In the genomic region with DNA sequence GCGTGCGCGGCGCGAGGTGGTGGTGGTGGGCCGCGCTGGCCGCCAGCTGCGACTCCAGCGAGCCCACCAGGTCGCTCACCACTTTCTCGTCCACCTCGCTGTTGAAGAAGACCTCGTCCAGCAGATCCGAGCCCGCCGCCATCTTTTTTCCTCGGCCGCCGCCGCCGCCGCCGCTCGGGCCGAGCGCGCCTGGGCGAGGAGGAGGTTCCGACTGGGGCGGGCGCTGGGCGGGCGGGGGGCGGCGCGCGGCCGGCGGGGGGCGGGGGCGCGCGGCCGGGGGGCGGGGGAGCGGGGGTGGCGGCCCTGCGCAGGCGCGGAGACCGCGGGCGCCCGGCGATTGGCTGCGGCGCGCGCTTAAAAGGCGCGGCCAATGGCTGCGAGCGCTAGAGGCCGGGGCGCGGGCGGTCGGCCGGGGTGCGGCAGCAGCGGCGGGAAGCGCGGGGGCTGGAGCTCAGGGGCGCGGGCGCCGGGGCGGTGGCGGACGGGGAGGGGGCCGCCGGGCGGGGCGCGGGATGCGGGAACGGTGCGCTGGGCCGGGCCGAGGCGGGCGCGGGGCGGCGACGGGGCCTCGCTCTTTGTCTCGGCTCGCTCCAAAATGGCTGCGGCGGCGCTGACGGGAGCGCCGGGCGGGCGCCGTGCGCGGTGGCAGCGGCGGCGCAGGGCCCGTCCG, we compare ENCODE assay signal across 8 cellular contexts. TPM values are rescaled to one million over a fixed set of nuclear protein-coding genes. Genes with fewer than 3 reads are reported as not detected.
DNase-seq lines count a peak whose midpoint lies in the region; ATAC-seq and TF ChIP-seq lines count a peak whose summit lies in the region.

A gene with protein sequence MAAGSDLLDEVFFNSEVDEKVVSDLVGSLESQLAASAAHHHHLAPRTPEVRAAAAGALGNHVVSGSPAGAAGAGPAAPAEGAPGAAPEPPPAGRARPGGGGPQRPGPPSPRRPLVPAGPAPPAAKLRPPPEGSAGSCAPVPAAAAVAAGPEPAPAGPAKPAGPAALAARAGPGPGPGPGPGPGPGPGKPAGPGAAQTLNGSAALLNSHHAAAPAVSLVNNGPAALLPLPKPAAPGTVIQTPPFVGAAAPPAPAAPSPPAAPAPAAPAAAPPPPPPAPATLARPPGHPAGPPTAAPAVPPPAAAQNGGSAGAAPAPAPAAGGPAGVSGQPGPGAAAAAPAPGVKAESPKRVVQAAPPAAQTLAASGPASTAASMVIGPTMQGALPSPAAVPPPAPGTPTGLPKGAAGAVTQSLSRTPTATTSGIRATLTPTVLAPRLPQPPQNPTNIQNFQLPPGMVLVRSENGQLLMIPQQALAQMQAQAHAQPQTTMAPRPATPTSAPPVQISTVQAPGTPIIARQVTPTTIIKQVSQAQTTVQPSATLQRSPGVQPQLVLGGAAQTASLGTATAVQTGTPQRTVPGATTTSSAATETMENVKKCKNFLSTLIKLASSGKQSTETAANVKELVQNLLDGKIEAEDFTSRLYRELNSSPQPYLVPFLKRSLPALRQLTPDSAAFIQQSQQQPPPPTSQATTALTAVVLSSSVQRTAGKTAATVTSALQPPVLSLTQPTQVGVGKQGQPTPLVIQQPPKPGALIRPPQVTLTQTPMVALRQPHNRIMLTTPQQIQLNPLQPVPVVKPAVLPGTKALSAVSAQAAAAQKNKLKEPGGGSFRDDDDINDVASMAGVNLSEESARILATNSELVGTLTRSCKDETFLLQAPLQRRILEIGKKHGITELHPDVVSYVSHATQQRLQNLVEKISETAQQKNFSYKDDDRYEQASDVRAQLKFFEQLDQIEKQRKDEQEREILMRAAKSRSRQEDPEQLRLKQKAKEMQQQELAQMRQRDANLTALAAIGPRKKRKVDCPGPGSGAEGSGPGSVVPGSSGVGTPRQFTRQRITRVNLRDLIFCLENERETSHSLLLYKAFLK (minus strand): TSS at position 213 of the 670 bp plus-strand sequence. CDS start 71 bp downstream, at position 142.

- peaks cover 6% of the 10 kb centered on the region for H3K36me3 Mint-ChIP-seq in activated CD4-positive, alpha-beta T cell treated with anti-CD3 and anti-CD28 coated beads for 36 hours (ENCODE audit: low read depth)

- H3K27ac ChIP-seq in AG04450 (ENCODE audit: low read depth, low read length): peak within 1 kb of the TSS; percentile 21

- H3K4me3 ChIP-seq in AG04450 (ENCODE audit: low read depth, low read length) (peak within 1 kb of the TSS; percentile 65), choroid plexus epithelial cell (ENCODE audit: low read depth, low read length) (peak within 1 kb of the TSS; percentile 67)

- H3K27me3 Mint-ChIP-seq in activated CD4-positive, alpha-beta T cell treated with anti-CD3 and anti-CD28 coated beads for 36 hours: no peaks in the 10 kb centered on the region

- ATAC-seq in GM18868 (IDR thresholded peaks at IDR 0.05; ENCODE audit: unreplicated experiment): peak; percentile 67
- ATAC-seq in HG03103 (IDR thresholded peaks at IDR 0.05; ENCODE audit: low read depth, unreplicated experiment): peak; percentile 57
- peak; percentile 79 for ATAC-seq in activated CD4-positive, alpha-beta T cell treated with anti-CD3 and anti-CD28 coated beads for 36 hours
- peak; percentile 33 for ATAC-seq in left colon

- H3K27ac Mint-ChIP-seq in activated CD4-positive, alpha-beta T cell treated with anti-CD3 and anti-CD28 coated beads for 36 hours: peak within 1 kb of the TSS; percentile 78

- peak within 1 kb of the TSS; percentile 75 for H3K4me3 Mint-ChIP-seq in activated CD4-positive, alpha-beta T cell treated with anti-CD3 and anti-CD28 coated beads for 36 hours

- TF ChIP-seq CTCF in AG04450 (IDR thresholded peaks at IDR 0.05; ENCODE audit: low read depth, low read length): no peak
- no peak for TF ChIP-seq CTCF in choroid plexus epithelial cell (conservative IDR thresholded peaks at IDR 0.05; ENCODE audit: low read depth, low read length)

- no peaks in the 10 kb centered on the region for H3K9me3 Mint-ChIP-seq in activated CD4-positive, alpha-beta T cell treated with anti-CD3 and anti-CD28 coated beads for 36 hours (ENCODE audit: low read depth)

- CTCF ChIA-PET in AG04450 (lab: Charles Lee): no interaction called here
- CTCF ChIA-PET in activated CD4-positive, alpha-beta T cell treated with anti-CD3 and anti-CD28 coated beads for 36 hours (lab: Charles Lee): interaction anchor here (1.0 kb wide), 1 partner anchor 55 kb away, joined by 3 read pairs; no protein-coding TSS in a partner anchor

- H3K4me1 Mint-ChIP-seq in activated CD4-positive, alpha-beta T cell treated with anti-CD3 and anti-CD28 coated beads for 36 hours: peaks cover 53% of the 10 kb centered on the region

- POLR2A ChIA-PET in AG04450 (lab: Yijun Ruan, JAX): interaction anchor here (1.1 to 2.3 kb wide), 6 partner anchors 23 to 78 kb away, joined by 3 to 27 read pairs (median 4); partner anchors contain the start of genes LSM14B, PSMA7 and SS18L1
- POLR2A ChIA-PET in activated CD4-positive, alpha-beta T cell treated with anti-CD3 and anti-CD28 coated beads for 36 hours (lab: Charles Lee): interaction anchor here (0.6 to 1.8 kb wide), 3 partner anchors 56 to 237 kb away, joined by 3 to 9 read pairs (median 3); partner anchors contain the start of genes ADRM1 and LSM14B

- H3K27me3 ChIP-seq in AG04450 (ENCODE audit: control insufficient read depth, insufficient read depth, low read length): no peaks in the 10 kb centered on the region

- no peaks in the 10 kb centered on the region for H3K9me3 ChIP-seq in AG04450 (ENCODE audit: control insufficient read depth, insufficient read depth, low read length)

- intact Hi-C loops in activated CD4-positive, alpha-beta T cell treated with anti-CD3 and anti-CD28 coated beads for 36 hours (cut with DNase I, micrococcal nuclease): loop anchor here (1.0 to 10.0 kb wide), 11 partner anchors 35 to 729 kb away; partner anchors contain the start of genes LSM14B (in 2 of the 2), ADRM1 (in 1 of the 2), CABLES2 (in 1 of the 2) and MRGBP (in 1 of the 2)
- intact Hi-C loops in left colon (cut with DNase I, micrococcal nuclease): loop anchor here (5.0 to 10.0 kb wide), 2 partner anchors 56 to 69 kb away; partner anchors contain the start of gene LSM14B (in 1 of the 2)

- DNase-seq in AG04450 (ENCODE audit: low read depth, low spot score) (peak; percentile 33), NCI-H345 (lab: John Stamatoyannopoulos, UW) (peak; percentile 85), choroid plexus epithelial cell (ENCODE audit: low read depth) (peak; percentile 72), left colon (peak; percentile 66 to 82)
- DNase-seq in activated CD4-positive, alpha-beta T cell treated with anti-CD3 and anti-CD28 coated beads for 36 hours: peak; percentile 87
- peak; percentile 77 for DNase-seq in stimulated activated CD4-positive, alpha-beta T cell treated with anti-CD3 and anti-CD28 coated beads, Interleukin-1b, Interleukin-23, amount 100 ng/mL, for 48 hours

RNA-seq across cellular contexts. Expression of the gene that starts here (rescaled TPM):
- 2.6 and 2.7 TPM in 2 replicates for polyA plus RNA-seq in AG04450 (2011; rRNA removed)
- 2.6 and 3.2 TPM in 2 replicates for polyA minus RNA-seq in AG04450 (2011; rRNA and poly(A)+ RNA removed)
- 10 to 100 TPM; 15.4 to 27.1 TPM for total RNA-seq in activated CD4-positive, alpha-beta T cell treated with anti-CD3 and anti-CD28 coated beads for 36 hours
- total RNA-seq in left colon: 10 to 100 TPM; 22.1 to 28.2 TPM

Comparison
In these comparisons a context has a peak if more than half of its experiments do, and no peak if none do; other contexts are left out.
1. Peak in every context shown above with its lines: DNase-seq, ATAC-seq, H3K4me3 ChIP-seq and H3K27ac ChIP-seq.
2. DNase-seq: peak in every context shown above with its lines; median percentile 87 in activated CD4-positive, alpha-beta T cell treated with anti-CD3 and anti-CD28 coated beads for 36 hours; 85 in NCI-H345; 77 in stimulated activated CD4-positive, alpha-beta T cell treated with anti-CD3 and anti-CD28 coated beads, Interleukin-1b, Interleukin-23, amount 100 ng/mL, for 48 hours; 74 in left colon; 72 in choroid plexus epithelial cell; 33 in AG04450.